1 cellular context compared by ENCODE assay signal in the genomic region with DNA sequence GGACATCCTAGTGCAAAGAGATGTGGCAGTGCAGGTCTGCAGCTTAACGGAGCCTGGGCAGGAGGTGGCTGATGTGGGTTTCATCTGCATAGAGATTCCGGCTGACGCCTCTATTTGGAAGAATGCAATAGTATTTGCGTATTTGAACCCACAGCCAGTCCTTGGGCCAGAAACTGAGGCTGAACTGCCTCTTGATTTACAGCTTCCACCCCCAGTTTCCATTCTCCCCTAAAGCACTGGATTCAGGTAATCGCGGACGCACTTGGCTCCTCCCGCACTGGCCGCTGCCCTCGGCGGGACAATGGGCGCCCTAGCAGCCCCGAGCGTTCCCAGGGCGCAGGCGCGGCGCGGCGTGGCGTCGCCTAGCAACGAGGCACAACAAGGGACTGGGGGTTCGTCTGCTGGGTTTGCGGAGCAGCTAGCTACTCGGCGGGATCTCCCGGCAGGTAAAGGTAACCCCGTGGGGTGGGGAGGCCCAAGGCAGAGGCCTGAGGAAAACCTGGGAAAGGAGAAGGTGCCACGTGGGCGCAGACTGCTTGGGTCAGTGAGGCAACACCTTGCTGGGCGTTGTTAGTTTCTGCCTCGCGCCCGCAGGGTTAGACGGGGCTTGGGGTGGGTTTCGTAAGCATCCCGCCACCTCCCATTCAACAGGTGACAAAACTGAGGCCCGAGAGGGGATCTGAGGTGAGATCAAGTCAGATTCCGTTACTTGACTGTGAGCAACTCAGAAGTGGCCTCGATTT.
TF ChIP-seq lines count a peak whose summit lies in the region.

A gene with protein sequence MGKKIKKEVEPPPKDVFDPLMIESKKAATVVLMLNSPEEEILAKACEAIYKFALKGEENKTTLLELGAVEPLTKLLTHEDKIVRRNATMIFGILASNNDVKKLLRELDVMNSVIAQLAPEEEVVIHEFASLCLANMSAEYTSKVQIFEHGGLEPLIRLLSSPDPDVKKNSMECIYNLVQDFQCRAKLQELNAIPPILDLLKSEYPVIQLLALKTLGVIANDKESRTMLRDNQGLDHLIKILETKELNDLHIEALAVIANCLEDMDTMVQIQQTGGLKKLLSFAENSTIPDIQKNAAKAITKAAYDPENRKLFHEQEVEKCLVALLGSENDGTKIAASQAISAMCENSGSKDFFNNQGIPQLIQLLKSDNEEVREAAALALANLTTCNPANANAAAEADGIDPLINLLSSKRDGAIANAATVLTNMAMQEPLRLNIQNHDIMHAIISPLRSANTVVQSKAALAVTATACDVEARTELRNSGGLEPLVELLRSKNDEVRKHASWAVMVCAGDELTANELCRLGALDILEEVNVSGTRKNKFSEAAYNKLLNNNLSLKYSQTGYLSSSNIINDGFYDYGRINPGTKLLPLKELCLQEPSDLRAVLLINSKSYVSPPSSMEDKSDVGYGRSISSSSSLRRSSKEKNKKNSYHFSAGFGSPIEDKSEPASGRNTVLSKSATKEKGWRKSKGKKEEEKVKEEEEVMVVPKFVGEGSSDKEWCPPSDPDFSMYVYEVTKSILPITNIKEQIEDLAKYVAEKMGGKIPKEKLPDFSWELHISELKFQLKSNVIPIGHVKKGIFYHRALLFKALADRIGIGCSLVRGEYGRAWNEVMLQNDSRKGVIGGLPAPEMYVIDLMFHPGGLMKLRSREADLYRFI (plus strand): TSS at position 393 of the 743 bp plus-strand sequence. CDS start 3,944 bp downstream, outside the sequence.

TF ChIP-seq in WTC11, 78 proteins besides CTCF, POLR2A, EP300 and RAD21 (continued from another document):
- TF ChIP-seq, protein P1, sequence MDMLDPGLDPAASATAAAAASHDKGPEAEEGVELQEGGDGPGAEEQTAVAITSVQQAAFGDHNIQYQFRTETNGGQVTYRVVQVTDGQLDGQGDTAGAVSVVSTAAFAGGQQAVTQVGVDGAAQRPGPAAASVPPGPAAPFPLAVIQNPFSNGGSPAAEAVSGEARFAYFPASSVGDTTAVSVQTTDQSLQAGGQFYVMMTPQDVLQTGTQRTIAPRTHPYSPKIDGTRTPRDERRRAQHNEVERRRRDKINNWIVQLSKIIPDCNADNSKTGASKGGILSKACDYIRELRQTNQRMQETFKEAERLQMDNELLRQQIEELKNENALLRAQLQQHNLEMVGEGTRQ (CRISPR knock-in tag; IDR thresholded peaks at IDR 0.05): 0 out of 2 replicates have a peak, but pooled peaks have one; percentile 8
- TF ChIP-seq, protein P2, sequence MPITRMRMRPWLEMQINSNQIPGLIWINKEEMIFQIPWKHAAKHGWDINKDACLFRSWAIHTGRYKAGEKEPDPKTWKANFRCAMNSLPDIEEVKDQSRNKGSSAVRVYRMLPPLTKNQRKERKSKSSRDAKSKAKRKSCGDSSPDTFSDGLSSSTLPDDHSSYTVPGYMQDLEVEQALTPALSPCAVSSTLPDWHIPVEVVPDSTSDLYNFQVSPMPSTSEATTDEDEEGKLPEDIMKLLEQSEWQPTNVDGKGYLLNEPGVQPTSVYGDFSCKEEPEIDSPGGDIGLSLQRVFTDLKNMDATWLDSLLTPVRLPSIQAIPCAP (CRISPR knock-in tag; IDR thresholded peaks at IDR 0.05): no peak
- TF ChIP-seq SMAD4 (CRISPR knock-in tag; IDR thresholded peaks at IDR 0.05): no peak
- no peak for TF ChIP-seq IRF2 (CRISPR knock-in tag; IDR thresholded peaks at IDR 0.05; ENCODE audit: borderline replicate concordance, low read depth)
- TF ChIP-seq ZBTB21 (CRISPR knock-in tag; IDR thresholded peaks at IDR 0.05; ENCODE audit: borderline replicate concordance): no peak
- TF ChIP-seq GTF2I (CRISPR knock-in tag; conservative IDR thresholded peaks at IDR 0.05): peak; percentile 92
- TF ChIP-seq ELF4 (CRISPR knock-in tag; IDR thresholded peaks at IDR 0.05; ENCODE audit: low read depth): no peak
- peak; percentile 76 for TF ChIP-seq FOXP1 (CRISPR knock-in tag; IDR thresholded peaks at IDR 0.05; ENCODE audit: borderline replicate concordance)
- TF ChIP-seq, protein P3, sequence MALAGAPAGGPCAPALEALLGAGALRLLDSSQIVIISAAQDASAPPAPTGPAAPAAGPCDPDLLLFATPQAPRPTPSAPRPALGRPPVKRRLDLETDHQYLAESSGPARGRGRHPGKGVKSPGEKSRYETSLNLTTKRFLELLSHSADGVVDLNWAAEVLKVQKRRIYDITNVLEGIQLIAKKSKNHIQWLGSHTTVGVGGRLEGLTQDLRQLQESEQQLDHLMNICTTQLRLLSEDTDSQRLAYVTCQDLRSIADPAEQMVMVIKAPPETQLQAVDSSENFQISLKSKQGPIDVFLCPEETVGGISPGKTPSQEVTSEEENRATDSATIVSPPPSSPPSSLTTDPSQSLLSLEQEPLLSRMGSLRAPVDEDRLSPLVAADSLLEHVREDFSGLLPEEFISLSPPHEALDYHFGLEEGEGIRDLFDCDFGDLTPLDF (CRISPR knock-in tag; IDR thresholded peaks at IDR 0.05): no peak
- TF ChIP-seq, protein P4, sequence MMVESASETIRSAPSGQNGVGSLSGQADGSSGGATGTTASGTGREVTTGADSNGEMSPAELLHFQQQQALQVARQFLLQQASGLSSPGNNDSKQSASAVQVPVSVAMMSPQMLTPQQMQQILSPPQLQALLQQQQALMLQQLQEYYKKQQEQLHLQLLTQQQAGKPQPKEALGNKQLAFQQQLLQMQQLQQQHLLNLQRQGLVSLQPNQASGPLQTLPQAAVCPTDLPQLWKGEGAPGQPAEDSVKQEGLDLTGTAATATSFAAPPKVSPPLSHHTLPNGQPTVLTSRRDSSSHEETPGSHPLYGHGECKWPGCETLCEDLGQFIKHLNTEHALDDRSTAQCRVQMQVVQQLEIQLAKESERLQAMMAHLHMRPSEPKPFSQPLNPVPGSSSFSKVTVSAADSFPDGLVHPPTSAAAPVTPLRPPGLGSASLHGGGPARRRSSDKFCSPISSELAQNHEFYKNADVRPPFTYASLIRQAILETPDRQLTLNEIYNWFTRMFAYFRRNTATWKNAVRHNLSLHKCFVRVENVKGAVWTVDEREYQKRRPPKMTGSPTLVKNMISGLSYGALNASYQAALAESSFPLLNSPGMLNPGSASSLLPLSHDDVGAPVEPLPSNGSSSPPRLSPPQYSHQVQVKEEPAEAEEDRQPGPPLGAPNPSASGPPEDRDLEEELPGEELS (CRISPR knock-in tag; IDR thresholded peaks at IDR 0.05): no peak; the same call in 1 of the 2 replicates
- TF ChIP-seq, protein P5, sequence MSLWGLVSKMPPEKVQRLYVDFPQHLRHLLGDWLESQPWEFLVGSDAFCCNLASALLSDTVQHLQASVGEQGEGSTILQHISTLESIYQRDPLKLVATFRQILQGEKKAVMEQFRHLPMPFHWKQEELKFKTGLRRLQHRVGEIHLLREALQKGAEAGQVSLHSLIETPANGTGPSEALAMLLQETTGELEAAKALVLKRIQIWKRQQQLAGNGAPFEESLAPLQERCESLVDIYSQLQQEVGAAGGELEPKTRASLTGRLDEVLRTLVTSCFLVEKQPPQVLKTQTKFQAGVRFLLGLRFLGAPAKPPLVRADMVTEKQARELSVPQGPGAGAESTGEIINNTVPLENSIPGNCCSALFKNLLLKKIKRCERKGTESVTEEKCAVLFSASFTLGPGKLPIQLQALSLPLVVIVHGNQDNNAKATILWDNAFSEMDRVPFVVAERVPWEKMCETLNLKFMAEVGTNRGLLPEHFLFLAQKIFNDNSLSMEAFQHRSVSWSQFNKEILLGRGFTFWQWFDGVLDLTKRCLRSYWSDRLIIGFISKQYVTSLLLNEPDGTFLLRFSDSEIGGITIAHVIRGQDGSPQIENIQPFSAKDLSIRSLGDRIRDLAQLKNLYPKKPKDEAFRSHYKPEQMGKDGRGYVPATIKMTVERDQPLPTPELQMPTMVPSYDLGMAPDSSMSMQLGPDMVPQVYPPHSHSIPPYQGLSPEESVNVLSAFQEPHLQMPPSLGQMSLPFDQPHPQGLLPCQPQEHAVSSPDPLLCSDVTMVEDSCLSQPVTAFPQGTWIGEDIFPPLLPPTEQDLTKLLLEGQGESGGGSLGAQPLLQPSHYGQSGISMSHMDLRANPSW (CRISPR knock-in tag; conservative IDR thresholded peaks at IDR 0.05; ENCODE audit: low read depth): 0 out of 2 replicates have a peak, but pooled peaks have one; percentile 71
- TF ChIP-seq ATF1 (CRISPR knock-in tag; IDR thresholded peaks at IDR 0.05): no peak
- TF ChIP-seq GRHL2 (CRISPR knock-in tag; IDR thresholded peaks at IDR 0.05; ENCODE audit: insufficient replicate concordance, severe bottlenecking): no peak
- TF ChIP-seq RORB (CRISPR knock-in tag; IDR thresholded peaks at IDR 0.05): no peak
- TF ChIP-seq ZNF423 (CRISPR knock-in tag; IDR thresholded peaks at IDR 0.05): peak; percentile 27; the same call in 1 of the 2 replicates
- peak; percentile 46; the same call in 1 of the 2 replicates for TF ChIP-seq ETV6 (CRISPR knock-in tag; IDR thresholded peaks at IDR 0.05)
- TF ChIP-seq ZNF317 (CRISPR knock-in tag; IDR thresholded peaks at IDR 0.05; ENCODE audit: borderline replicate concordance, low read depth): no peak
- TF ChIP-seq CBFB (CRISPR knock-in tag; IDR thresholded peaks at IDR 0.05; ENCODE audit: low read depth): no peak
- TF ChIP-seq NFATC4 (CRISPR knock-in tag; IDR thresholded peaks at IDR 0.05): no peak
- TF ChIP-seq FOXK1 (CRISPR knock-in tag; IDR thresholded peaks at IDR 0.05): peak; percentile 62
- TF ChIP-seq, protein P6, sequence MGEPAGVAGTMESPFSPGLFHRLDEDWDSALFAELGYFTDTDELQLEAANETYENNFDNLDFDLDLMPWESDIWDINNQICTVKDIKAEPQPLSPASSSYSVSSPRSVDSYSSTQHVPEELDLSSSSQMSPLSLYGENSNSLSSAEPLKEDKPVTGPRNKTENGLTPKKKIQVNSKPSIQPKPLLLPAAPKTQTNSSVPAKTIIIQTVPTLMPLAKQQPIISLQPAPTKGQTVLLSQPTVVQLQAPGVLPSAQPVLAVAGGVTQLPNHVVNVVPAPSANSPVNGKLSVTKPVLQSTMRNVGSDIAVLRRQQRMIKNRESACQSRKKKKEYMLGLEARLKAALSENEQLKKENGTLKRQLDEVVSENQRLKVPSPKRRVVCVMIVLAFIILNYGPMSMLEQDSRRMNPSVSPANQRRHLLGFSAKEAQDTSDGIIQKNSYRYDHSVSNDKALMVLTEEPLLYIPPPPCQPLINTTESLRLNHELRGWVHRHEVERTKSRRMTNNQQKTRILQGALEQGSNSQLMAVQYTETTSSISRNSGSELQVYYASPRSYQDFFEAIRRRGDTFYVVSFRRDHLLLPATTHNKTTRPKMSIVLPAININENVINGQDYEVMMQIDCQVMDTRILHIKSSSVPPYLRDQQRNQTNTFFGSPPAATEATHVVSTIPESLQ (CRISPR knock-in tag; IDR thresholded peaks at IDR 0.05): no peak
- TF ChIP-seq SP1 (CRISPR knock-in tag; conservative IDR thresholded peaks at IDR 0.05): peak; percentile 51
- no peak for TF ChIP-seq RELA (CRISPR knock-in tag; IDR thresholded peaks at IDR 0.05; ENCODE audit: borderline replicate concordance)
- TF ChIP-seq, protein P7, sequence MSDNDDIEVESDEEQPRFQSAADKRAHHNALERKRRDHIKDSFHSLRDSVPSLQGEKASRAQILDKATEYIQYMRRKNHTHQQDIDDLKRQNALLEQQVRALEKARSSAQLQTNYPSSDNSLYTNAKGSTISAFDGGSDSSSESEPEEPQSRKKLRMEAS (CRISPR knock-in tag; IDR thresholded peaks at IDR 0.05): peak; percentile 60
- TF ChIP-seq, protein P8, sequence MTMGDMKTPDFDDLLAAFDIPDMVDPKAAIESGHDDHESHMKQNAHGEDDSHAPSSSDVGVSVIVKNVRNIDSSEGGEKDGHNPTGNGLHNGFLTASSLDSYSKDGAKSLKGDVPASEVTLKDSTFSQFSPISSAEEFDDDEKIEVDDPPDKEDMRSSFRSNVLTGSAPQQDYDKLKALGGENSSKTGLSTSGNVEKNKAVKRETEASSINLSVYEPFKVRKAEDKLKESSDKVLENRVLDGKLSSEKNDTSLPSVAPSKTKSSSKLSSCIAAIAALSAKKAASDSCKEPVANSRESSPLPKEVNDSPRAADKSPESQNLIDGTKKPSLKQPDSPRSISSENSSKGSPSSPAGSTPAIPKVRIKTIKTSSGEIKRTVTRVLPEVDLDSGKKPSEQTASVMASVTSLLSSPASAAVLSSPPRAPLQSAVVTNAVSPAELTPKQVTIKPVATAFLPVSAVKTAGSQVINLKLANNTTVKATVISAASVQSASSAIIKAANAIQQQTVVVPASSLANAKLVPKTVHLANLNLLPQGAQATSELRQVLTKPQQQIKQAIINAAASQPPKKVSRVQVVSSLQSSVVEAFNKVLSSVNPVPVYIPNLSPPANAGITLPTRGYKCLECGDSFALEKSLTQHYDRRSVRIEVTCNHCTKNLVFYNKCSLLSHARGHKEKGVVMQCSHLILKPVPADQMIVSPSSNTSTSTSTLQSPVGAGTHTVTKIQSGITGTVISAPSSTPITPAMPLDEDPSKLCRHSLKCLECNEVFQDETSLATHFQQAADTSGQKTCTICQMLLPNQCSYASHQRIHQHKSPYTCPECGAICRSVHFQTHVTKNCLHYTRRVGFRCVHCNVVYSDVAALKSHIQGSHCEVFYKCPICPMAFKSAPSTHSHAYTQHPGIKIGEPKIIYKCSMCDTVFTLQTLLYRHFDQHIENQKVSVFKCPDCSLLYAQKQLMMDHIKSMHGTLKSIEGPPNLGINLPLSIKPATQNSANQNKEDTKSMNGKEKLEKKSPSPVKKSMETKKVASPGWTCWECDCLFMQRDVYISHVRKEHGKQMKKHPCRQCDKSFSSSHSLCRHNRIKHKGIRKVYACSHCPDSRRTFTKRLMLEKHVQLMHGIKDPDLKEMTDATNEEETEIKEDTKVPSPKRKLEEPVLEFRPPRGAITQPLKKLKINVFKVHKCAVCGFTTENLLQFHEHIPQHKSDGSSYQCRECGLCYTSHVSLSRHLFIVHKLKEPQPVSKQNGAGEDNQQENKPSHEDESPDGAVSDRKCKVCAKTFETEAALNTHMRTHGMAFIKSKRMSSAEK (CRISPR knock-in tag; IDR thresholded peaks at IDR 0.05; ENCODE audit: borderline replicate concordance): 0 out of 2 replicates have a peak, but pooled peaks have one; percentile 33
- no peak for TF ChIP-seq NFYB (CRISPR knock-in tag; conservative IDR thresholded peaks at IDR 0.05; ENCODE audit: low read depth)
- TF ChIP-seq, protein P9, sequence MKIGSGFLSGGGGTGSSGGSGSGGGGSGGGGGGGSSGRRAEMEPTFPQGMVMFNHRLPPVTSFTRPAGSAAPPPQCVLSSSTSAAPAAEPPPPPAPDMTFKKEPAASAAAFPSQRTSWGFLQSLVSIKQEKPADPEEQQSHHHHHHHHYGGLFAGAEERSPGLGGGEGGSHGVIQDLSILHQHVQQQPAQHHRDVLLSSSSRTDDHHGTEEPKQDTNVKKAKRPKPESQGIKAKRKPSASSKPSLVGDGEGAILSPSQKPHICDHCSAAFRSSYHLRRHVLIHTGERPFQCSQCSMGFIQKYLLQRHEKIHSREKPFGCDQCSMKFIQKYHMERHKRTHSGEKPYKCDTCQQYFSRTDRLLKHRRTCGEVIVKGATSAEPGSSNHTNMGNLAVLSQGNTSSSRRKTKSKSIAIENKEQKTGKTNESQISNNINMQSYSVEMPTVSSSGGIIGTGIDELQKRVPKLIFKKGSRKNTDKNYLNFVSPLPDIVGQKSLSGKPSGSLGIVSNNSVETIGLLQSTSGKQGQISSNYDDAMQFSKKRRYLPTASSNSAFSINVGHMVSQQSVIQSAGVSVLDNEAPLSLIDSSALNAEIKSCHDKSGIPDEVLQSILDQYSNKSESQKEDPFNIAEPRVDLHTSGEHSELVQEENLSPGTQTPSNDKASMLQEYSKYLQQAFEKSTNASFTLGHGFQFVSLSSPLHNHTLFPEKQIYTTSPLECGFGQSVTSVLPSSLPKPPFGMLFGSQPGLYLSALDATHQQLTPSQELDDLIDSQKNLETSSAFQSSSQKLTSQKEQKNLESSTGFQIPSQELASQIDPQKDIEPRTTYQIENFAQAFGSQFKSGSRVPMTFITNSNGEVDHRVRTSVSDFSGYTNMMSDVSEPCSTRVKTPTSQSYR (CRISPR knock-in tag; IDR thresholded peaks at IDR 0.05): no peak
